ENCODE assay signal across 22 cellular contexts in genomic region chr10:7015457-7015856, GRCh38.
"Had no signal": no experiment of that assay in that cellular context is flagged by ENCODE, and none has a peak within 500 bp of the region (broad histone marks: within the 10 kb centered on the region; RNA-seq: fewer than 3 reads in every experiment).

No MANE protein-coding gene starts in this region.

- H3K4me3 ChIP-seq: cardiac muscle cell, left ventricle myocardium inferior, mucosa of descending colon, prostate gland, right atrium auricular region, stomach, upper lobe of left lung had no signal

- H3K27me3 ChIP-seq: cardiac muscle cell, dorsolateral prefrontal cortex, right atrium auricular region, stomach, upper lobe of left lung had no signal

- FAIRE-seq: keratinocyte had no signal

- DNase-seq: activated CD4-positive, alpha-beta memory T cell treated with anti-CD3 and anti-CD28 coated beads, Interleukin-2, amount 10 ng/mL, durations not matched to agents 7 days and 5 days; activated CD4-positive, alpha-beta T cell treated with anti-CD3 and anti-CD28 coated beads for 48 hours; activated CD8-positive, alpha-beta memory T cell treated with anti-CD3 and anti-CD28 coated beads, Interleukin-2, amount 10 ng/mL, durations not matched to agents 7 days and 5 days; activated naive CD4-positive, alpha-beta T cell; activated naive CD8-positive, alpha-beta T cell treated with anti-CD3 and anti-CD28 coated beads for 36 hours; amniotic stem cell; dorsolateral prefrontal cortex; foreskin melanocyte; left ventricle myocardium inferior; mucosa of descending colon; naive B cell; stimulated activated CD4-positive, alpha-beta T cell treated with anti-CD3 and anti-CD28 coated beads, Interleukin-2, amount 100 ng/mL, for 24 hours; stomach; upper lobe of left lung had no signal

- ATAC-seq: activated CD8-positive, alpha-beta memory T cell treated with anti-CD3 and anti-CD28 coated beads, Interleukin-2, amount 10 ng/mL, durations not matched to agents 7 days and 5 days; mucosa of descending colon; WTC11 had no signal

- H3K27ac Mint-ChIP-seq: activated CD4-positive, alpha-beta memory T cell treated with anti-CD3 and anti-CD28 coated beads, Interleukin-2, amount 10 ng/mL, durations not matched to agents 7 days and 5 days; activated CD8-positive, alpha-beta memory T cell treated with anti-CD3 and anti-CD28 coated beads, Interleukin-2, amount 10 ng/mL, durations not matched to agents 7 days and 5 days; activated naive CD8-positive, alpha-beta T cell treated with anti-CD3 and anti-CD28 coated beads for 36 hours; memory B cell; T-helper 2 cell treated with Interferon-gamma antibody and Interleukin-4, amounts not matched to agents 5 μg/mL and 100 μg/mL, for 36 hours; WTC11 had no signal

- H3K4me3 Mint-ChIP-seq: activated CD4-positive, alpha-beta memory T cell treated with anti-CD3 and anti-CD28 coated beads, Interleukin-2, amount 10 ng/mL, durations not matched to agents 7 days and 5 days; activated CD8-positive, alpha-beta memory T cell treated with anti-CD3 and anti-CD28 coated beads, Interleukin-2, amount 10 ng/mL, durations not matched to agents 7 days and 5 days; activated naive CD8-positive, alpha-beta T cell treated with anti-CD3 and anti-CD28 coated beads for 36 hours; memory B cell; naive B cell; neural crest cell; T-helper 2 cell treated with Interferon-gamma antibody and Interleukin-4, amounts not matched to agents 5 μg/mL and 100 μg/mL, for 36 hours; WTC11 had no signal

- H3K4me1 Mint-ChIP-seq: activated CD4-positive, alpha-beta memory T cell treated with anti-CD3 and anti-CD28 coated beads, Interleukin-2, amount 10 ng/mL, durations not matched to agents 7 days and 5 days; activated CD8-positive, alpha-beta memory T cell treated with anti-CD3 and anti-CD28 coated beads, Interleukin-2, amount 10 ng/mL, durations not matched to agents 7 days and 5 days; activated naive CD8-positive, alpha-beta T cell treated with anti-CD3 and anti-CD28 coated beads for 36 hours; memory B cell; naive B cell; neural crest cell had no signal

- H3K9me3 ChIP-seq: mucosa of descending colon, prostate gland, upper lobe of left lung had no signal

- H3K4me1 ChIP-seq: left ventricle myocardium inferior, prostate gland, right atrium auricular region, stomach, upper lobe of left lung had no signal

- H3K27ac ChIP-seq: cardiac muscle cell, dorsolateral prefrontal cortex, left ventricle myocardium inferior, prostate gland, right atrium auricular region, stomach, upper lobe of left lung had no signal

- H3K27me3 Mint-ChIP-seq: activated naive CD8-positive, alpha-beta T cell treated with anti-CD3 and anti-CD28 coated beads for 36 hours; naive B cell had no signal

- H3K36me3 ChIP-seq: cardiac muscle cell, left ventricle myocardium inferior, prostate gland, right atrium auricular region, stomach, upper lobe of left lung had no signal
